21 cellular contexts compared by ENCODE assay signal in the genomic region with DNA sequence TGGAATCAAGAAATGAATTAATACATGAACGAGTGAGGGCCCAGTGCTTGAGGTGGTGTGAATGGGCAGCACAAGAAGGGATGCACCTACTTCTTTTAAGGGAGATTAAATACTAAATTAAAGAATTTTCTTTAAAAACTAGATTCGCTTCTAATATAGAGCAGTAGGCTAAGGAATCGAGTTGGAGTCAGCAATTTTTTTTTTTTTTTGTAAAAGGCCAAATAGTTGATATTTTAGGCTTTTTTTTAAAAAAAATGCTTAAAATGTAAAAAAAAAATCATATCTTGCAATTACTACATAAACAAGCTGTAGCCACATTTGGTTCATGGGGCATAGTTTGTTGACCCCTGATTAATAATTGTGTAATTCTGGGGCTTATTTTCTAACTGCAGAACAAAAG. TPM values are rescaled to one million over a fixed set of nuclear protein-coding genes. Genes with fewer than 3 reads are reported as not detected.
"Had no signal": no experiment of that assay in that cellular context is flagged by ENCODE, and none has a peak within 500 bp of the region (broad histone marks: within the 10 kb centered on the region; RNA-seq: fewer than 3 reads in every experiment).

No MANE protein-coding gene starts in this region.

- DNase-seq: Karpas-422, KG1, MM.1S, NCI-H1092 treated with DMSO at 0.1 percent for 48 hours, NCI-H1436, NCI-H187, NCI-H2029, NCI-H2081 treated with DMSO at 0.1 percent for 48 hours, NCI-H2171, NCI-H226, NCI-H446, NCI-H510A, NCI-H524 treated with DMSO at 0.1 percent for 48 hours, NCI-H69, NCI-H774, RPMI8226, SHP77, T-helper 1 cell, T-helper 17 cell had no signal

- H3K4me3 Mint-ChIP-seq: T-helper 17 cell had no signal

- H3K27ac Mint-ChIP-seq: T-helper 17 cell had no signal

- ATAC-seq: SK-N-SH treated with all-trans-retinoic acid at 6 μM for 48 hours, T-helper 17 cell had no signal

RNA-seq across cellular contexts. Expression of a gene that starts 31.9 kb away (rescaled TPM):
- total RNA-seq: HT1080, T-helper 17 cell had no signal
